Comparison of ENCODE assay signal across 8 cellular contexts in the genomic region with DNA sequence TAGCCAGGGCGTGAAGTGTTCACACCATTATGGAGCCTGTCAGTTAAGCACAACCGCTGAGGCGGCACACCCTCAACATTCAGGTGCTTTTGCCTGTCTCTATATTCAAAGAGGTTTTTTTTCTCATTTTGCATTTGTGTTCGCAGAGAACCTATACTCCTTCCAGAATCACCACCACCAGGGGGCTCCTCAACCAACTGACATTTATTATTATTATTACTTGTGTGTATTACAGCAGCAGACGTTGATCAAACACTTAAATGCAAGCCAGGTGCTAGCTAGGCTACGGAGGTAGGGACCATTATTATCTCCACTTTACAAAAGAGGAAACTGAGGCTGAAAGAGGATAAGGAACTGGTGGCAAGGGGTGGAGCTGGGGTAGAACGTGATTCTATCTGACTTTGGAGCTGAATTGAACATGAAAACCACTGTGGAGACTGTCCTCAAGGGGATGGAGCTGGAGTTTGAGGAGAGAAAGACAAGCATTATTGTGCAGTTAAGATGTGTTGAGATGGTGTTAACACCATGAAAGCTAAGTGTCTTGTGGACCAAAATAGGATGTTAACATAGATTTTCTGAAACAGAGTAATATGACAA.
DNase-seq lines count a peak whose midpoint lies in the region; TF ChIP-seq lines count a peak whose summit lies in the region.

No MANE protein-coding gene starts in this region.

- H3K27me3 ChIP-seq in GM23248 (replicated peaks; ENCODE audit: insufficient read depth) = no peaks in the 10 kb centered on the region
- H3K27me3 ChIP-seq in hepatocyte = no peaks in the 10 kb centered on the region

- H3K9me3 ChIP-seq in GM23248 (ENCODE audit: low read depth) = no peaks in the 10 kb centered on the region
- H3K9me3 ChIP-seq in hepatocyte (ENCODE audit: low read depth) = no peaks in the 10 kb centered on the region

- H3K4me3 ChIP-seq in GM23248 = no peak overlapping the region
- H3K4me3 ChIP-seq in hepatocyte = no peak overlapping the region

- in situ Hi-C loops in GM23248 (cut with MboI) = loop anchor here (25.0 kb wide), 1 partner anchor 527 kb away; no protein-coding TSS in a partner anchor

- H3K9ac ChIP-seq in GM23248 = no peak overlapping the region

- 43 to 47% methylated on average over 7 of the region's 7 CpGs for WGBS in GM23248 (ENCODE audit: low coverage in 1 of 2, low lambda C conversion rate in 2 of 2, missing lambda C conversion rate in 2 of 2), 2 experiments
- whole genome bisulfite sequencing in hepatocyte (ENCODE audit: low lambda C conversion rate, missing lambda C conversion rate) = 67% methylated on average over 7 of the region's 7 CpGs

- TF ChIP-seq CTCF in VCaP (conservative IDR thresholded peaks at IDR 0.05) = peak; percentile 59
- peak; percentile 56 for TF ChIP-seq CTCF in hepatocyte (IDR thresholded peaks at IDR 0.05; ENCODE audit: poor library complexity)

- H3K4me1 ChIP-seq in GM23248 (ENCODE audit: insufficient read depth) (no peaks in the 10 kb centered on the region), hepatocyte (ENCODE audit: insufficient read depth) (no peaks in the 10 kb centered on the region)

- H3F3A ChIP-seq in GM23248 (ENCODE audit: insufficient read depth) = no peaks in the 10 kb centered on the region

- H3K79me2 ChIP-seq in GM23248 (ENCODE audit: insufficient read depth) = no peaks in the 10 kb centered on the region
- no peaks in the 10 kb centered on the region for H3K79me2 ChIP-seq in hepatocyte

- H3K4me2 ChIP-seq in GM23248 (ENCODE audit: unreplicated experiment) (no peak overlapping the region), hepatocyte (no peak overlapping the region)

- H2AFZ ChIP-seq in GM23248 = no peak overlapping the region
- no peak overlapping the region for H2AFZ ChIP-seq in hepatocyte

- H3K27ac ChIP-seq in GM23248 = no peak overlapping the region
- no peak overlapping the region for H3K27ac ChIP-seq in VCaP
- no peak overlapping the region for H3K27ac ChIP-seq in hepatocyte

- DNase-seq in AG20443 (ENCODE audit: low spot score) (peak; percentile 34), GM23248 (peak; percentile 68), hepatocyte (ENCODE audit: low spot score) (peak; percentile 19), Ammon's horn (ENCODE audit: low spot score) (no peak), NCI-H345 (lab: John Stamatoyannopoulos, UW) (no peak), ureter (ENCODE audit: low spot score) (no peak), AML-193 (lab: John Stamatoyannopoulos, UW) (no peak)

- no peaks in the 10 kb centered on the region for H4K20me1 ChIP-seq in GM23248 (ENCODE audit: insufficient read depth)
- no peaks in the 10 kb centered on the region for H4K20me1 ChIP-seq in hepatocyte (ENCODE audit: insufficient read depth, poor library complexity, severe bottlenecking)

- H3K36me3 ChIP-seq in GM23248 (ENCODE audit: low read depth) (no peaks in the 10 kb centered on the region), hepatocyte (replicated peaks; ENCODE audit: insufficient read depth, low read depth) (no peaks in the 10 kb centered on the region)

- H3K9me2 ChIP-seq in GM23248 (ENCODE audit: insufficient read depth) (no peaks in the 10 kb centered on the region), hepatocyte (replicated peaks; ENCODE audit: insufficient read depth) (no peaks in the 10 kb centered on the region)

Comparison
In these comparisons a context has a peak if more than half of its experiments do, and no peak if none do; other contexts are left out.
1. DNase-seq: peak in AG20443 (single experiment), GM23248 (single experiment) and hepatocyte (single experiment); none in Ammon's horn (single experiment), NCI-H345 (single experiment), ureter (single experiment) and AML-193 (0 of 2).